In genomic region chr5:68419637-68420452, GRCh38 we compare ENCODE assay signal across 12 cellular contexts.
DNase-seq lines count a peak whose midpoint lies in the region; ATAC-seq and TF ChIP-seq lines count a peak whose summit lies in the region.
"Had no signal": no experiment of that assay in that cellular context is flagged by ENCODE, and none has a peak within 500 bp of the region (broad histone marks: within the 10 kb centered on the region; RNA-seq: fewer than 3 reads in every experiment).

No MANE protein-coding gene starts in this region.

- no peaks in the 10 kb centered on the region for H3K27me3 ChIP-seq in Loucy (ENCODE audit: insufficient read depth, low read length, poor library complexity, severe bottlenecking)
- H3K27me3 ChIP-seq: foreskin keratinocyte had no signal

- intact Hi-C loops in OCI-LY7 (cut with micrococcal nuclease; ENCODE audit: unreplicated experiment) = no loop called here

- H2AFZ ChIP-seq in Loucy (ENCODE audit: low read length) (no peak overlapping the region), OCI-LY7 (ENCODE audit: low read length) (no peak overlapping the region)

- H3K36me3 ChIP-seq in Loucy (ENCODE audit: insufficient read depth, low read length) (no peaks in the 10 kb centered on the region), OCI-LY7 (ENCODE audit: insufficient read depth, low read length) (no peaks in the 10 kb centered on the region)

- H3K79me2 ChIP-seq in Loucy (ENCODE audit: insufficient read depth, low read length) = no peaks in the 10 kb centered on the region
- no peaks in the 10 kb centered on the region for H3K79me2 ChIP-seq in OCI-LY7 (ENCODE audit: insufficient read depth, low read depth, low read length)

- H3K4me1 ChIP-seq in Loucy (ENCODE audit: insufficient read depth, low read length, poor library complexity, severe bottlenecking) (peaks cover 61% of the 10 kb centered on the region), OCI-LY7 (ENCODE audit: insufficient read depth, low read length, poor library complexity, severe bottlenecking) (no peaks in the 10 kb centered on the region)

- H3K4me2 ChIP-seq in Loucy (ENCODE audit: low read depth, low read length, poor library complexity, severe bottlenecking) (no peak overlapping the region), OCI-LY7 (ENCODE audit: low read length) (no peak overlapping the region)

- H3K4me3 ChIP-seq in Loucy (ENCODE audit: low read length, poor library complexity, severe bottlenecking) = no peak overlapping the region
- no peak overlapping the region for H3K4me3 ChIP-seq in OCI-LY7 (ENCODE audit: low read depth, low read length, poor library complexity, severe bottlenecking)
- H3K4me3 ChIP-seq: SK-N-MC, skin epidermis had no signal

- DNase-seq in AG20443 (ENCODE audit: low spot score) = peak; percentile 52
- no peak for DNase-seq in chondrocyte (ENCODE audit: low spot score)
- peak; percentile 66 for DNase-seq in nephron progenitor cell
- DNase-seq in SKM-1 treated with dmso at 0.1 percent for 144 hours (lab: John Stamatoyannopoulos, UW; ENCODE audit: unreplicated experiment) = no peak
- no peak for DNase-seq in OCI-LY7 (ENCODE audit: low spot score)
- DNase-seq in KG1 (lab: John Stamatoyannopoulos, UW) = no peak
- DNase-seq: COR-L47, foreskin keratinocyte had no signal

- TF ChIP-seq CTCF in Loucy (conservative IDR thresholded peaks at IDR 0.05; ENCODE audit: low read length) (no peak), chondrocyte (IDR thresholded peaks at IDR 0.05) (no peak), nephron progenitor cell (IDR thresholded peaks at IDR 0.05) (no peak), OCI-LY7 (conservative IDR thresholded peaks at IDR 0.05; ENCODE audit: low read length) (no peak)

- no peaks in the 10 kb centered on the region for H3F3A ChIP-seq in Loucy (ENCODE audit: low read depth)

- POLR2A ChIA-PET in OCI-LY7 (lab: Charles Lee) = interaction anchor here (0.5 to 1.6 kb wide), 3 partner anchors 15 to 610 kb away, joined by 3 read pairs; no protein-coding TSS in a partner anchor

- H3K27ac Mint-ChIP-seq in chondrocyte (ENCODE audit: unreplicated experiment) (peak overlapping the region; percentile 86), nephron progenitor cell (peak overlapping the region; percentile 76)

- H3K27me3 Mint-ChIP-seq in chondrocyte (ENCODE audit: low read depth) (no peaks in the 10 kb centered on the region), nephron progenitor cell (ENCODE audit: low read depth, poor library complexity) (no peaks in the 10 kb centered on the region)

- H3K36me3 Mint-ChIP-seq in chondrocyte (ENCODE audit: low read depth) = peaks cover 2% of the 10 kb centered on the region
- peaks cover 12% of the 10 kb centered on the region for H3K36me3 Mint-ChIP-seq in nephron progenitor cell (ENCODE audit: low read depth)

- no peaks in the 10 kb centered on the region for H3K9me3 ChIP-seq in Loucy (ENCODE audit: insufficient read depth, low read depth, low read length)
- H3K9me3 ChIP-seq in OCI-LY7 (ENCODE audit: low read length) = no peaks in the 10 kb centered on the region

- peaks cover 48% of the 10 kb centered on the region for H3K4me1 Mint-ChIP-seq in chondrocyte (ENCODE audit: low read depth)
- peaks cover 95% of the 10 kb centered on the region for H3K4me1 Mint-ChIP-seq in nephron progenitor cell

- H3K9me3 Mint-ChIP-seq in chondrocyte (ENCODE audit: low read depth) (no peaks in the 10 kb centered on the region), nephron progenitor cell (peaks cover 5% of the 10 kb centered on the region)

- BruUV-seq in OCI-LY7 (replicated peaks; lab: Mats Ljungman, UMichigan) = no TSS peak

- H3K9me2 ChIP-seq in Loucy (replicated peaks; ENCODE audit: low read depth, low read length) = no peaks in the 10 kb centered on the region
- no peaks in the 10 kb centered on the region for H3K9me2 ChIP-seq in OCI-LY7 (ENCODE audit: insufficient read depth, low read length)

- H3K9ac ChIP-seq in Loucy (ENCODE audit: low read depth, low read length, poor library complexity, severe bottlenecking) = peak overlapping the region; percentile 9

- no peak overlapping the region for H3K4me3 Mint-ChIP-seq in chondrocyte (ENCODE audit: unreplicated experiment)
- peak overlapping the region; percentile 53 for H3K4me3 Mint-ChIP-seq in nephron progenitor cell

- no peak for ATAC-seq in GM18867 (IDR thresholded peaks at IDR 0.05; ENCODE audit: unreplicated experiment)
- ATAC-seq: foreskin keratinocyte had no signal

- no peak overlapping the region for H3K27ac ChIP-seq in OCI-LY7 (ENCODE audit: low read depth, low read length, poor library complexity, severe bottlenecking)
- H3K27ac ChIP-seq: foreskin keratinocyte, SK-N-MC, skin epidermis had no signal

- CTCF ChIA-PET in OCI-LY7 (lab: Charles Lee; ENCODE audit: unreplicated experiment) = no interaction called here

- no peaks in the 10 kb centered on the region for H4K20me1 ChIP-seq in Loucy (ENCODE audit: insufficient read depth, low read length, poor library complexity, severe bottlenecking)
- H4K20me1 ChIP-seq in OCI-LY7 (ENCODE audit: insufficient read depth, low read length) = no peaks in the 10 kb centered on the region

Comparison
In these comparisons a context has a peak if more than half of its experiments do, and no peak if none do; other contexts are left out.
1. DNase-seq: peak in AG20443 (single experiment) and nephron progenitor cell (single experiment); none in chondrocyte (single experiment), SKM-1 treated with dmso at 0.1 percent for 144 hours (single experiment), OCI-LY7 (single experiment) and KG1 (single experiment).